In the genomic region with DNA sequence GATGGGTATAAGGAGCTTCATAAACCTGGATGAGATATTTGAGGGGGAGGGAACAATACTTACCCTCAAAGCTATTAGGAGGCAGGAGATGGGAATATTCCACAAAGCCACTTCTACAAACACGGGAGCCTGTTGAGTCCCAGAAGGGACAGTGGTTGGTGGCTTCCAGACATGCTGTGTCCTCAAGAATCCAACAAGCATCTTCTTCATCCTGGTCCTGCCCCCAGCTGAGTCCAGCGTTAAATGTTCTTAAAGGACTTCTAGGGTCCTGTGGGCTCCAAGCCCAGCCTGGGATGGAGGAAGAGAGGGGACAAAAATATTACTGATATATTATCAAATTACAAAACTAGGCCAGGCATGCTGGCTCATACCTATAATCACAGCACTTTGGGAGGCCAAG, we compare ENCODE assay signal across 1 cellular context.
TF ChIP-seq lines count a peak whose summit lies in the region.

No MANE protein-coding gene starts in this region.

TF ChIP-seq in endothelial cell of umbilical vein, 7 proteins besides CTCF, POLR2A, EP300 and RAD21:
- TF ChIP-seq POLR2AphosphoS5 (IDR thresholded peaks at IDR 0.05; ENCODE audit: insufficient read depth, low read depth, low read length), result no peak
- TF ChIP-seq FOS (IDR thresholded peaks at IDR 0.05; ENCODE audit: borderline replicate concordance, insufficient read depth, low read length), result no peak
- TF ChIP-seq, protein P1, sequence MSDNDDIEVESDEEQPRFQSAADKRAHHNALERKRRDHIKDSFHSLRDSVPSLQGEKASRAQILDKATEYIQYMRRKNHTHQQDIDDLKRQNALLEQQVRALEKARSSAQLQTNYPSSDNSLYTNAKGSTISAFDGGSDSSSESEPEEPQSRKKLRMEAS (IDR thresholded peaks at IDR 0.05; ENCODE audit: insufficient read depth, insufficient read length), result no peak
- TF ChIP-seq JUN (IDR thresholded peaks at IDR 0.05; ENCODE audit: borderline replicate concordance, insufficient read depth, insufficient read length, low read depth), result no peak
- TF ChIP-seq EZH2 (IDR thresholded peaks at IDR 0.05; ENCODE audit: borderline replicate concordance, low read depth, low read length, severe bottlenecking), result no peak
- no peak for TF ChIP-seq MYC (IDR thresholded peaks at IDR 0.05; ENCODE audit: low read depth, low read length)
- TF ChIP-seq GATA2 (IDR thresholded peaks at IDR 0.05; ENCODE audit: insufficient read depth, insufficient read length, low read depth, low read length), result no peak
